22 cellular contexts compared by ENCODE assay signal in the genomic region with DNA sequence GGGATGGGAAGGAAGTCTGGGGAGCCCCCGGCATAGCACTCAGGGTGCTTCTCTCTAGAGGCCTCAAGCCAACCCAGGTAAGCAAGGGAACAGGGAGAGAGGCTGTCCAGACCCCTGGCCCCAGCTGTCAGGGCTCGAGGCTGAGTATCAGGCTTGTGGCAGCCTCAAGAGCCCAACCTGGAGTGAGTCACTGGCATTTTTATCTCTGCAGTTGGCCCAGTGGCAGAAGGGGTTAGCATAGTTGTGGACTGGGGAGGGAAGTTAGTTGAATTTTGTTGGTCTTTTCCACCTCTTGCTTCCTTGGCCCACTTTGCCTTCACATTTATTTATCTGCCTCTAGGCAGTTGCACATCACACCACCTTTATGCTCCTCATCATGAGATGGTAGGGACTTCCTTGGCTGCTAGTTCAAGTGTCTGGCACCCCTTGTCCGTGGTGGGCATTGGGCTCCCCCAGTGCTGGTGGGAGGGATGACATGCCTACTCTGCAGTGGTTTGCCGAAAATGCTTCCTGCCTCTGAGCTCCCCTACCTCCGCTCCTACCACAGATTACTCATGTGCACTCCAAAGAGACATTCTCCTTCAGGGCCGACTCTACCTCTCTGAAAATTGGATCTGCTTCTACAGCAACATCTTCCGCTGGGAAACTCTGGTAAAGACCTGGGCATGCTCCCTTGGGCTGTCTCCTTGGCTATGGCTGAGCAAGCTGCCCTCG.
DNase-seq lines count a peak whose midpoint lies in the region; ATAC-seq and TF ChIP-seq lines count a peak whose summit lies in the region.
"Had no signal": no experiment of that assay in that cellular context is flagged by ENCODE, and none has a peak within 500 bp of the region (broad histone marks: within the 10 kb centered on the region; RNA-seq: fewer than 3 reads in every experiment).

No MANE protein-coding gene starts in this region.

- intact Hi-C loops in Right ventricle myocardium inferior (cut with DNase I) = no loop called here

- H3K4me3 ChIP-seq in cardiac muscle cell = no peak overlapping the region
- H3K4me3 ChIP-seq in effector memory CD4-positive, alpha-beta T cell (ENCODE audit: insufficient read depth, low read depth, low read length, poor library complexity, severe bottlenecking) = no peak overlapping the region
- H3K4me3 ChIP-seq: transverse colon had no signal

- no peak overlapping the region for H3K27ac ChIP-seq in cardiac muscle cell
- H3K27ac ChIP-seq in effector memory CD4-positive, alpha-beta T cell (ENCODE audit: insufficient read depth, low read length, poor library complexity, severe bottlenecking) = no peak overlapping the region
- H3K27ac ChIP-seq: C4-2B, transverse colon had no signal

- H3K36me3 ChIP-seq in cardiac muscle cell = peaks cover 16% of the 10 kb centered on the region
- H3K36me3 ChIP-seq in effector memory CD4-positive, alpha-beta T cell (ENCODE audit: control insufficient read depth, insufficient read depth, low read length) = no peaks in the 10 kb centered on the region
- H3K36me3 ChIP-seq: transverse colon had no signal

- TF ChIP-seq CTCF in cardiac muscle cell (IDR thresholded peaks at IDR 0.05; ENCODE audit: low read depth, low read length) = no peak

- H3K9me3 ChIP-seq in cardiac muscle cell (ENCODE audit: low read depth) = no peaks in the 10 kb centered on the region
- no peaks in the 10 kb centered on the region for H3K9me3 ChIP-seq in effector memory CD4-positive, alpha-beta T cell (ENCODE audit: control insufficient read depth, low read length)
- H3K9me3 ChIP-seq: transverse colon had no signal

- no peaks in the 10 kb centered on the region for H3K27me3 ChIP-seq in cardiac muscle cell
- H3K27me3 ChIP-seq in effector memory CD4-positive, alpha-beta T cell (replicated peaks; ENCODE audit: control insufficient read depth, insufficient read depth, low read length, poor library complexity, severe bottlenecking) = no peaks in the 10 kb centered on the region
- H3K27me3 ChIP-seq: transverse colon had no signal

- no peak for ATAC-seq in Right ventricle myocardium inferior
- no peak for ATAC-seq in HG02938 (IDR thresholded peaks at IDR 0.05; ENCODE audit: unreplicated experiment)
- no peak for ATAC-seq in GM21786 (IDR thresholded peaks at IDR 0.05; ENCODE audit: unreplicated experiment)
- ATAC-seq: stimulated activated naive CD8-positive, alpha-beta T cell treated with anti-CD3 and anti-CD28 coated beads, Interleukin-15, Interleukin-2, amounts not matched to agents 100 U/mL and 50 U/mL, for 24 hours had no signal

- H3K4me1 ChIP-seq in cardiac muscle cell (ENCODE audit: low read depth) = no peaks in the 10 kb centered on the region
- H3K4me1 ChIP-seq in effector memory CD4-positive, alpha-beta T cell (ENCODE audit: control insufficient read depth, insufficient read depth, low read length, poor library complexity, severe bottlenecking) = no peaks in the 10 kb centered on the region

- DNase-seq in cardiac muscle cell (ENCODE audit: low read depth in 1 of 2, low spot score in 1 of 2) (peak; percentile 14 to 42), Right ventricle myocardium inferior (ENCODE audit: missing footprints) (no peak), LHCN-M2 (ENCODE audit: low read depth) (peak; percentile 30), hepatic stellate cell (ENCODE audit: low spot score) (peak; percentile 37), cerebellar cortex (ENCODE audit: low spot score) (no peak)
- DNase-seq in effector memory CD4-positive, alpha-beta T cell = no peak
- DNase-seq: activated CD4-positive, alpha-beta memory T cell treated with anti-CD3 and anti-CD28 coated beads for 36 hours; activated CD4-positive, CD25-positive, alpha-beta regulatory T cell; activated effector memory CD4-positive, alpha-beta T cell treated with anti-CD3 and anti-CD28 coated beads, Interleukin-2, amount 50 U/mL, for 16 hours; amniotic stem cell; Karpas-422; naive B cell; NCI-H1048; NCI-H187; NCI-H226; NCI-H748 treated with DMSO at 0.1 percent for 48 hours; stimulated activated CD4-positive, alpha-beta T cell treated with anti-CD3 and anti-CD28 coated beads, Interleukin-4, amount 100 ng/mL, for 4 hours; stimulated activated naive CD8-positive, alpha-beta T cell treated with anti-CD3 and anti-CD28 coated beads, Interleukin-15, Interleukin-2, amounts not matched to agents 100 U/mL and 50 U/mL, for 24 hours; transverse colon had no signal

Comparison
In these comparisons a context has a peak if more than half of its experiments do, and no peak if none do; other contexts are left out.
1. DNase-seq: peak in cardiac muscle cell (2 of 2), LHCN-M2 (single experiment) and hepatic stellate cell (single experiment); none in Right ventricle myocardium inferior (single experiment), cerebellar cortex (single experiment) and effector memory CD4-positive, alpha-beta T cell (0 of 3).